In genomic region chr7:44665531-44666213, GRCh38 we compare ENCODE assay signal across 11 cellular contexts. TPM values are rescaled to one million over a fixed set of nuclear protein-coding genes. Genes with fewer than 3 reads are reported as not detected.
A peak's percentile ranks its signal among the peaks of the same experiment; 100 is the strongest.
DNase-seq lines count a peak whose midpoint lies in the region; ATAC-seq, FAIRE-seq and TF ChIP-seq lines count a peak whose summit lies in the region.
"Had no signal": no experiment of that assay in that cellular context is flagged by ENCODE, and none has a peak within 500 bp of the region (broad histone marks: within the 10 kb centered on the region; RNA-seq: fewer than 3 reads in every experiment).

No MANE protein-coding gene starts in this region.

- CTCF ChIA-PET in K562 (lab: Yijun Ruan, JAX; ENCODE audit: low intra/inter-chr PET ratio): no interaction called here

- H3K36me3 ChIP-seq in K562 (ENCODE audit: control insufficient read depth, insufficient read depth, low read length): peaks cover 60% of the 10 kb centered on the region; the same call in 2 of the 3 replicates

- no peak for ATAC-seq in K562
- no peak for ATAC-seq in GM19023 (IDR thresholded peaks at IDR 0.05; ENCODE audit: unreplicated experiment)
- ATAC-seq in stimulated activated memory B cell treated with anti-CD40 and anti-IgM and Interleukin-4, amounts not matched to agents 10 μg/mL and 1 μg/mL and 100 μg/mL, for 72 hours: no peak

- WGBS in K562 (ENCODE audit: insufficient coverage, low coverage, missing lambda C conversion rate): 84% methylated on average over 9 of the region's 9 CpGs

- DNase-seq in HFFc6: peak; percentile 53
- DNase-seq in K562 (ENCODE audit: extremely low read depth in 1 of 4, low spot score in 3 of 4): no peak
- DNase-seq in hepatic stellate cell (ENCODE audit: low spot score): peak; percentile 17
- peak; percentile 43 for DNase-seq in smooth muscle cell of the brain vasculature (ENCODE audit: low read depth, low spot score)
- no peak for DNase-seq in mucosa of gallbladder (ENCODE audit: low spot score)
- DNase-seq: activated CD4-positive, CD25-positive, alpha-beta regulatory T cell treated with anti-CD3 and anti-CD28 coated beads, Interleukin-2, amount 50 U/mL, for 72 hours; activated effector memory CD4-positive, alpha-beta T cell treated with Interleukin-2 at 50 U/mL for 16 hours; KBM-7 had no signal

- no peak overlapping the region for H3K9ac ChIP-seq in K562 (ENCODE audit: insufficient read depth in 1 of 2, low read depth in 2 of 2, low read length in 2 of 2)

- POLR2A ChIA-PET in K562 (lab: Yijun Ruan, JAX): no interaction called here

- TF ChIP-seq CTCF in HFFc6 (IDR thresholded peaks at IDR 0.05): no peak
- TF ChIP-seq CTCF in K562 (IDR thresholded peaks at IDR 0.05 in 2 of 3, conservative IDR thresholded peaks at IDR 0.05 in 1 of 3; ENCODE audit: insufficient read depth in 2 of 3, low read depth in 1 of 3, low read length in 3 of 3): no peak

- H3K36me3 Mint-ChIP-seq in HFFc6 (ENCODE audit: low read depth): peaks cover 43% of the 10 kb centered on the region
- H3K36me3 Mint-ChIP-seq in stimulated activated memory B cell treated with anti-CD40 and anti-IgM and Interleukin-4, amounts not matched to agents 10 μg/mL and 1 μg/mL and 100 μg/mL, for 72 hours: peaks cover 66% of the 10 kb centered on the region

- no peaks in the 10 kb centered on the region for H4K20me1 ChIP-seq in K562 (replicated peaks; ENCODE audit: control insufficient read depth, insufficient read depth, low read length)

- no peaks in the 10 kb centered on the region for H3K9me3 ChIP-seq in K562 (replicated peaks; ENCODE audit: control insufficient read depth, insufficient read depth, low read depth, low read length)

- in situ Hi-C loops in K562 (cut with MboI): no loop called here

- BruUV-seq in K562 (replicated peaks; lab: Mats Ljungman, UMichigan): no TSS peak

- no peak overlapping the region for H3K4me3 Mint-ChIP-seq in HFFc6
- no peak overlapping the region for H3K4me3 Mint-ChIP-seq in stimulated activated memory B cell treated with anti-CD40 and anti-IgM and Interleukin-4, amounts not matched to agents 10 μg/mL and 1 μg/mL and 100 μg/mL, for 72 hours

- no peak for TF ChIP-seq POLR2A in K562 (conservative IDR thresholded peaks at IDR 0.05)

- peak overlapping the region; percentile 54; the same call in 1 of the 2 replicates for H3K27ac Mint-ChIP-seq in HFFc6
- no peak overlapping the region for H3K27ac Mint-ChIP-seq in stimulated activated memory B cell treated with anti-CD40 and anti-IgM and Interleukin-4, amounts not matched to agents 10 μg/mL and 1 μg/mL and 100 μg/mL, for 72 hours

- no peak for FAIRE-seq in K562 (lab: Jason Lieb, UNC)
- FAIRE-seq: islet of Langerhans had no signal

- H2AFZ ChIP-seq in K562 (ENCODE audit: low read depth, low read length): no peak overlapping the region

- H3K4me1 Mint-ChIP-seq in HFFc6 (ENCODE audit: low read depth): peaks cover 11% of the 10 kb centered on the region
- peaks cover 23% of the 10 kb centered on the region for H3K4me1 Mint-ChIP-seq in stimulated activated memory B cell treated with anti-CD40 and anti-IgM and Interleukin-4, amounts not matched to agents 10 μg/mL and 1 μg/mL and 100 μg/mL, for 72 hours

- H3K4me1 ChIP-seq in K562 (replicated peaks in 1 of 2; ENCODE audit: control insufficient read depth in 2 of 2, insufficient read depth in 2 of 2, low read length in 2 of 2): no peaks in the 10 kb centered on the region

- intact Hi-C loops in K562 (cut with micrococcal nuclease): no loop called here

- no peaks in the 10 kb centered on the region for H3K27me3 ChIP-seq in K562 (ENCODE audit: control insufficient read depth in 2 of 2, insufficient read depth in 2 of 2, low read length in 2 of 2)

- no peak for TF ChIP-seq RAD21 in K562 (CRISPR knock-in tag; conservative IDR thresholded peaks at IDR 0.05 in 1 of 2, IDR thresholded peaks at IDR 0.05 in 1 of 2)

- H3K9me3 Mint-ChIP-seq in HFFc6: peaks cover 6% of the 10 kb centered on the region
- peaks cover 4% of the 10 kb centered on the region for H3K9me3 Mint-ChIP-seq in stimulated activated memory B cell treated with anti-CD40 and anti-IgM and Interleukin-4, amounts not matched to agents 10 μg/mL and 1 μg/mL and 100 μg/mL, for 72 hours

- H3K4me3 ChIP-seq in K562: no peak overlapping the region

- no peaks in the 10 kb centered on the region for H3K9me1 ChIP-seq in K562 (ENCODE audit: control insufficient read depth, insufficient read depth, low read length)

- H3K27ac ChIP-seq in K562 (ENCODE audit: extremely low read depth, low read depth, low read length): no peak overlapping the region

- H3K79me2 ChIP-seq in K562 (ENCODE audit: control insufficient read depth, insufficient read depth, low read length): peaks cover 5% of the 10 kb centered on the region; the same call in 1 of the 3 replicates

- no peak overlapping the region for H3K4me2 ChIP-seq in K562 (ENCODE audit: insufficient read depth, low read length)

- TF ChIP-seq EP300 in K562 (IDR thresholded peaks at IDR 0.05; ENCODE audit: low read length): no peak

- H3K27me3 Mint-ChIP-seq in HFFc6 (ENCODE audit: insufficient read depth): no peaks in the 10 kb centered on the region
- no peaks in the 10 kb centered on the region for H3K27me3 Mint-ChIP-seq in stimulated activated memory B cell treated with anti-CD40 and anti-IgM and Interleukin-4, amounts not matched to agents 10 μg/mL and 1 μg/mL and 100 μg/mL, for 72 hours

TF ChIP-seq in K562, 482 proteins besides CTCF, POLR2A, EP300 and RAD21 (continues in another document):
- TF ChIP-seq FOXP4 (CRISPR knock-in tag; IDR thresholded peaks at IDR 0.05; ENCODE audit: borderline replicate concordance) (no peak), ETS2 (tag; IDR thresholded peaks at IDR 0.05; ENCODE audit: borderline replicate concordance, poor library complexity, severe bottlenecking) (no peak), MAFF (IDR thresholded peaks at IDR 0.05; ENCODE audit: low read length) (peak; percentile 72), MXI1 (IDR thresholded peaks at IDR 0.05; ENCODE audit: low read depth, low read length) (no peak), POLR3G (IDR thresholded peaks at IDR 0.05; ENCODE audit: extremely low read depth, insufficient read length, insufficient replicate concordance) (no peak), KLF13 (tag; IDR thresholded peaks at IDR 0.05; ENCODE audit: borderline replicate concordance, low read depth) (no peak), NR1H2 (CRISPR knock-in tag; IDR thresholded peaks at IDR 0.05) (no peak), NRF1 (conservative IDR thresholded peaks at IDR 0.05 in 1 of 2, IDR thresholded peaks at IDR 0.05 in 1 of 2) (no peak), ZBED1 (IDR thresholded peaks at IDR 0.05) (no peak), RBM22 (IDR thresholded peaks at IDR 0.05; ENCODE audit: low read depth, low read length, poor library complexity, severe bottlenecking) (no peak), NKRF (IDR thresholded peaks at IDR 0.05; ENCODE audit: borderline replicate concordance) (no peak)

RNA-seq across cellular contexts. Expression of gene OGDH, which starts 59.2 kb away (rescaled TPM):
- 10 to 100 TPM; 77.8 to 88.2 (median 80.2) TPM for total RNA-seq in HFFc6 (2021; fragmentation: NEBNext Ultra II Directional; extraction: Animal tissue kit (Norgen Biotek cat#: 25700))
- 67.1 and 99.5 TPM in 2 replicates for total RNA-seq in K562 (2011; cell fraction: chromatin; rRNA removed; ENCODE audit: low replicate concordance)
- 61.5 and 70.1 TPM in 2 replicates for total RNA-seq in K562 (2011; cell fraction: nucleolus; rRNA removed)
- total RNA-seq in K562 (2011; cell fraction: nucleoplasm; rRNA removed): 49.3 and 64.3 TPM in 2 replicates
- total RNA-seq in K562 (2014; rRNA removed): 38.6 and 50.0 TPM in 2 replicates
- 20.5 and 21.8 TPM in 2 replicates for total RNA-seq in K562 (2014; rRNA removed; fragmentation: Illumina TruSeq; extraction: Trizol)
- 19.4 and 20.2 TPM in 2 replicates for total RNA-seq in K562 (2015; rRNA removed; fragmentation: Illumina TruSeq; extraction: Trizol)
- total RNA-seq in K562 (2021): 80.3 and 86.6 TPM in 2 replicates
- polyA plus RNA-seq in K562 (2011; rRNA removed): 23.5 and 44.6 TPM in 2 replicates
- 44.3 and 54.2 TPM in 2 replicates for polyA plus RNA-seq in K562 (2011; cell fraction: cytosol; rRNA removed)
- 59.0 and 70.4 TPM in 2 replicates for polyA plus RNA-seq in K562 (2011; cell fraction: nucleus; rRNA removed)
- polyA plus RNA-seq in K562 (2012): 55.7 and 67.9 TPM in 2 replicates
- polyA plus RNA-seq in K562 (2014; fragmentation: Illumina TruSeq; extraction: Trizol): 58.8 and 59.1 TPM in 2 replicates
- 1 to 10 TPM; 3.1 to 6.3 TPM for polyA plus RNA-seq in K562 (2014; fragmentation: Nextera tagmentation; extraction: Ambion mirVana)
- 31.4 and 31.6 TPM in 2 replicates for polyA plus RNA-seq in K562 (2014; rRNA removed)
- polyA minus RNA-seq in K562 (2011; rRNA and poly(A)+ RNA removed): 66.0 and 68.6 TPM in 2 replicates
- polyA minus RNA-seq in K562 (2011; cell fraction: cytosol; rRNA and poly(A)+ RNA removed): 52.4 and 53.8 TPM in 2 replicates
- 25.8 and 36.1 TPM in 2 replicates for polyA minus RNA-seq in K562 (2011; cell fraction: nucleus; rRNA and poly(A)+ RNA removed)
- total RNA-seq in mucosa of gallbladder: 114 TPM

Comparison
In these comparisons a context has a peak if more than half of its experiments do, and no peak if none do; other contexts are left out.
1. DNase-seq: peak in HFFc6 (single experiment), hepatic stellate cell (single experiment) and smooth muscle cell of the brain vasculature (single experiment); none in K562 (0 of 4) and mucosa of gallbladder (single experiment).